In the genomic region with DNA sequence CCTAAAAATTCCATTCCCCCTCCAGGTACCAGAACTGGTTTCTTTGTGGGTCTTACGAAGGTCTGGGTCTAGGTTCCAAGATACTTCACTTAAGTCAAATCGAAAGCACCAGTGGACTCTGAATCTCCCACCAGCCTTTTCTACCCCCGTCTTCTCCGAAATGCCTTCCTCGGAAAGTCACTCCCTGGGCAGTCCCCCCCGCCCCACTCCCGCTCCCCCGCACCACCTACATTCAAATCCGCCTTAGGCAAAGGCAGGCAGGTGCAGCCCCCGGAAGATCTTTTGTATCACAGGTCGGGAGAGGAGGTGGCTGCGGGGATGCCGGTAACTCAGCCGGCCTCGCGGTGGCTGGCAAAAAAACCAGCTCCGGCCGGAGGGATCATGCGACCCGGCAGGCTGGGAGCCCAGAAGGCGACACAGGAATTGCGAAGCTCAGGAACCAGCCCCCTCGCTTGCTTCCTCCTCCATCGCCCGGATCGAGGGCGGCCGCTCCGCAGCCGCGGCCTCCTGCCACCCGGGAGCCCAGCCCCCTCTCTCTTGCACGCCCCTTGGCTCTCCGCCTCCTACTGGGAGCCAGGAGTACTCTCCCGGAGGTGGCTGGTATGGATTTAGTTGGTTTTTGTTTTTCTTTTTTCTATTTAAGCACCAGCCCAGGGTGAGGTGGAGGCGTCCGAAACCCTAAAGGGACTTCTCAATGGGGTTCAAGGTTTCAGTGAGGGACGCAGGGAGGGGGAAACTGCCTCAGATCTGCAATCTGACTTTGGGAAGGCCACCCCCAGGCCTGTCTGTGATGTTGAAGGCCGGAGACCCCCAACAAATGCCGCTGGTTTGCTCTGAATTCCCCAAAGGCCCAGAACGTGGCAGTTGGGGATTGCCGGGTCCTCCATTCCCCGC, we compare ENCODE assay signal across 8 cellular contexts. TPM values are rescaled to one million over a fixed set of nuclear protein-coding genes. Genes with fewer than 3 reads are reported as not detected.
DNase-seq lines count a peak whose midpoint lies in the region; ATAC-seq, FAIRE-seq and TF ChIP-seq lines count a peak whose summit lies in the region.

A gene (minus strand): TSS at position 481 of the 894 bp plus-strand sequence. CDS start 650 bp downstream, outside the sequence.

- peak within 1 kb of the TSS; percentile 87 for H3K56ac ChIP-seq in H1 (replicated peaks; ENCODE audit: insufficient read length, low read depth, low read length)

- H2BK5ac ChIP-seq in H1 (ENCODE audit: low read depth, low read length) (peak within 1 kb of the TSS; percentile 98), mesenchymal stem cell (ENCODE audit: low read depth, low read length, poor library complexity, severe bottlenecking) (peak within 1 kb of the TSS; percentile 99)

- H2AFZ ChIP-seq in H1 (ENCODE audit: low read length) (no peak within 1 kb of the TSS), mesenchymal stem cell (ENCODE audit: low read depth, low read length) (peak within 1 kb of the TSS; percentile 73)

- peak; percentile 88 for DNase-seq in HK-2 (ENCODE audit: unreplicated experiment)
- DNase-seq in NOMO-1 treated with DMSO at 0.1 percent for 48 hours (lab: John Stamatoyannopoulos, UW; ENCODE audit: unreplicated experiment): peak; percentile 68
- DNase-seq in activated CD8-positive, alpha-beta memory T cell treated with anti-CD3 and anti-CD28 coated beads for 48 hours (ENCODE audit: low read depth in 2 of 3, low spot score in 2 of 3): peak in 2 of 3 experiments; percentile 46 to 77
- peak in 1 of 2 experiments; percentile 80 for DNase-seq in H1 (ENCODE audit: low read depth in 1 of 2, low spot score in 2 of 2)
- peak; percentile 95 for DNase-seq in mesenchymal stem cell
- peak; percentile 39 for DNase-seq in stimulated activated CD8-positive, alpha-beta memory T cell treated with anti-CD3 and anti-CD28 coated beads, Interleukin-15, amount 100 ng/mL, for 1 hour (ENCODE audit: low read depth)

- H4K5ac ChIP-seq in H1 (ENCODE audit: insufficient read length, low read depth, low read length): peak within 1 kb of the TSS; percentile 89

- TF ChIP-seq RAD21 in H1 (IDR thresholded peaks at IDR 0.05 in 1 of 2, conservative IDR thresholded peaks at IDR 0.05 in 1 of 2; ENCODE audit: low read depth in 2 of 2, low read length in 2 of 2): peak; percentile 38 to 65; a peak in 3 of 4 replicates

- 0 out of 3 replicates have a peak, but pooled peaks of 1 of the 2 experiments have one; percentile 25 for TF ChIP-seq EP300 in H1 (IDR thresholded peaks at IDR 0.05; ENCODE audit: borderline replicate concordance in 1 of 2, low read depth in 2 of 2, low read length in 2 of 2)

- no peak for FAIRE-seq in H1 (lab: Jason Lieb, UNC)

- H4K91ac ChIP-seq in H1 (replicated peaks; ENCODE audit: insufficient read length, low read length): peak within 1 kb of the TSS; percentile 97
- peak within 1 kb of the TSS; percentile 100 for H4K91ac ChIP-seq in mesenchymal stem cell (ENCODE audit: low read length)

- peak within 1 kb of the TSS; percentile 79 to 98 (median 90) for H3K9ac ChIP-seq in H1 (replicated peaks in 1 of 4; ENCODE audit: extremely low read depth in 1 of 4, low read depth in 3 of 4, low read length in 3 of 4)
- H3K9ac ChIP-seq in mesenchymal stem cell (ENCODE audit: low read length): peak within 1 kb of the TSS; percentile 100

- H2BK120ac ChIP-seq in H1 (replicated peaks; ENCODE audit: low read depth, low read length): peak within 1 kb of the TSS; percentile 96
- peak within 1 kb of the TSS; percentile 100 for H2BK120ac ChIP-seq in mesenchymal stem cell (ENCODE audit: low read depth, low read length)

- H3K27me3 ChIP-seq in H1 (replicated peaks in 1 of 4; ENCODE audit: control insufficient read depth in 3 of 4, extremely low read depth in 1 of 4, insufficient read depth in 3 of 4, low read length in 3 of 4): no peaks in the 10 kb centered on the region
- H3K27me3 ChIP-seq in mesenchymal stem cell (ENCODE audit: control insufficient read depth in 1 of 2, insufficient read depth in 1 of 2, low read length in 2 of 2): no peaks in the 10 kb centered on the region

- H2BK20ac ChIP-seq in H1 (ENCODE audit: low read length): 0 out of 2 replicates have a peak within 1 kb of the TSS, but pooled peaks have one; percentile 32

- H3K9me3 ChIP-seq in H1 (ENCODE audit: insufficient read depth in 2 of 2, low read depth in 1 of 2, low read length in 1 of 2): no peaks in the 10 kb centered on the region
- no peaks in the 10 kb centered on the region for H3K9me3 ChIP-seq in mesenchymal stem cell (ENCODE audit: control insufficient read depth, low read length)

- peak within 1 kb of the TSS; percentile 93 for H3K18ac ChIP-seq in H1 (ENCODE audit: extremely low read depth, low read length)
- peak within 1 kb of the TSS; percentile 97 to 100 for H3K18ac ChIP-seq in mesenchymal stem cell (ENCODE audit: low read depth in 1 of 2, low read length in 2 of 2)

- TF ChIP-seq POLR2A in H1 (IDR thresholded peaks at IDR 0.05; ENCODE audit: control extremely low read depth in 1 of 2, low read depth in 2 of 2, low read length in 2 of 2): peak; percentile 58 to 64; a peak in 2 of 3 replicates

- TF ChIP-seq CTCF in GM12874 (IDR thresholded peaks at IDR 0.05; ENCODE audit: insufficient read depth, low read depth, low read length): peak; percentile 51
- peak; percentile 49 to 66 (median 59) for TF ChIP-seq CTCF in H1 (IDR thresholded peaks at IDR 0.05; ENCODE audit: control extremely low read depth in 1 of 3, insufficient read depth in 1 of 3, low read depth in 1 of 3, low read length in 3 of 3)

- H3K4ac ChIP-seq in H1 (replicated peaks; ENCODE audit: insufficient read length, low read depth, low read length) (peak within 1 kb of the TSS; percentile 94), mesenchymal stem cell (ENCODE audit: low read depth in 1 of 2, low read length in 2 of 2) (peak within 1 kb of the TSS; percentile 93 to 99)

- peaks cover 10 to 45% of the 10 kb centered on the region in 2 experiments for H3K79me2 ChIP-seq in H1 (ENCODE audit: control insufficient read depth in 1 of 2, insufficient read depth in 2 of 2, low read length in 2 of 2)

- peaks cover 4% of the 10 kb centered on the region for H3K23me2 ChIP-seq in H1 (ENCODE audit: low read depth, low read length)

- H2BK15ac ChIP-seq in H1 (ENCODE audit: low read length) (no peak within 1 kb of the TSS; the same call in 1 of the 2 replicates), mesenchymal stem cell (ENCODE audit: low read depth, poor library complexity, severe bottlenecking) (peak within 1 kb of the TSS; percentile 98)

- peaks cover 15 to 37% (median 36%) of the 10 kb centered on the region in 4 experiments for H3K4me1 ChIP-seq in H1 (replicated peaks in 1 of 4; ENCODE audit: control insufficient read depth in 3 of 4, insufficient read depth in 4 of 4, low read length in 3 of 4)
- H3K4me1 ChIP-seq in mesenchymal stem cell (ENCODE audit: control insufficient read depth, insufficient read depth, low read depth, low read length): peaks cover 8% of the 10 kb centered on the region

- H3K79me1 ChIP-seq in H1 (ENCODE audit: low read depth, low read length) (no peaks in the 10 kb centered on the region; the same call in 1 of the 2 replicates), mesenchymal stem cell (replicated peaks; ENCODE audit: low read length, poor library complexity, severe bottlenecking) (no peaks in the 10 kb centered on the region)

- peaks cover 0 to 12% (median 6%) of the 10 kb centered on the region in 4 experiments; a peak in 6 of 8 replicates for H3K36me3 ChIP-seq in H1 (ENCODE audit: control insufficient read depth in 2 of 4, insufficient read depth in 4 of 4, low read length in 3 of 4)
- H3K36me3 ChIP-seq in mesenchymal stem cell (ENCODE audit: control insufficient read depth in 1 of 2, insufficient read depth in 2 of 2, low read depth in 1 of 2, low read length in 2 of 2): peaks cover 17 to 40% of the 10 kb centered on the region in 2 experiments

- H3K4me3 ChIP-seq in H1 (ENCODE audit: extremely low read depth in 1 of 4, insufficient read depth in 2 of 4, low read depth in 3 of 4, low read length in 4 of 4): peak within 1 kb of the TSS; percentile 48 to 94 (median 70)
- H3K4me3 ChIP-seq in mesenchymal stem cell (ENCODE audit: insufficient read depth in 1 of 2, low read depth in 1 of 2, low read length in 2 of 2): peak within 1 kb of the TSS; percentile 86 to 92

- H2AK5ac ChIP-seq in H1 (ENCODE audit: low read depth, low read length) (peak within 1 kb of the TSS; percentile 75), mesenchymal stem cell (ENCODE audit: low read length, severe bottlenecking) (peak within 1 kb of the TSS; percentile 99)

- H3K27ac ChIP-seq in H1 (ENCODE audit: low read depth, low read length) (peak within 1 kb of the TSS; percentile 95), mesenchymal stem cell (ENCODE audit: low read length, poor library complexity, severe bottlenecking) (peak within 1 kb of the TSS; percentile 99)

- POLR2A ChIA-PET in H1 (lab: Charles Lee; ENCODE audit: partially characterized antibody): interaction anchor here (0.8 to 9.7 kb wide), 21 partner anchors 11 to 387 kb away, joined by 3 to 108 read pairs (median 5); a partner anchor contains a TSS

- H3K14ac ChIP-seq in H1 (ENCODE audit: insufficient read length): no peak within 1 kb of the TSS
- H3K14ac ChIP-seq in mesenchymal stem cell (ENCODE audit: low read length in 2 of 2): peak within 1 kb of the TSS in 1 of 2 experiments; percentile 96

- peaks cover 0 to 6% of the 10 kb centered on the region in 2 experiments for H4K20me1 ChIP-seq in H1 (replicated peaks in 1 of 2; ENCODE audit: control insufficient read depth in 1 of 2, insufficient read depth in 2 of 2, low read length in 2 of 2)

- peak within 1 kb of the TSS; percentile 84 to 88 for H3K4me2 ChIP-seq in H1 (ENCODE audit: insufficient read depth in 1 of 2, low read depth in 2 of 2, low read length in 2 of 2)
- peak within 1 kb of the TSS; percentile 88 for H3K4me2 ChIP-seq in mesenchymal stem cell (ENCODE audit: low read length, poor library complexity, severe bottlenecking)

- 3% methylated on average over 43 of the region's 43 CpGs; no CpG with 5 or more reads in 1 of the 2 experiments for WGBS in H1 (ENCODE audit: extremely low coverage in 1 of 2, insufficient coverage in 1 of 2, insufficient read length in 1 of 2, insufficient replicate concordance in 2 of 2, low coverage in 1 of 2, low lambda C conversion rate in 2 of 2, missing lambda C conversion rate in 1 of 2), 2 experiments
- 4% methylated on average over 32 of the region's 43 CpGs for WGBS in mesenchymal stem cell

- H4K8ac ChIP-seq in H1 (ENCODE audit: extremely low read depth, insufficient read depth, low read length) (peak within 1 kb of the TSS; percentile 97), mesenchymal stem cell (ENCODE audit: low read length) (peak within 1 kb of the TSS; percentile 100)

- no peak for ATAC-seq in GM19328 (IDR thresholded peaks at IDR 0.05; ENCODE audit: unreplicated experiment)

- H2BK12ac ChIP-seq in H1 (ENCODE audit: low read depth, low read length): 0 out of 2 replicates have a peak within 1 kb of the TSS, but pooled peaks have one; percentile 86
- H2BK12ac ChIP-seq in mesenchymal stem cell (ENCODE audit: low read length in 2 of 2): peak within 1 kb of the TSS; percentile 9 to 87

- H3K23ac ChIP-seq in H1 (ENCODE audit: insufficient read length): no peak within 1 kb of the TSS
- H3K23ac ChIP-seq in mesenchymal stem cell (ENCODE audit: low read length in 2 of 2): peak within 1 kb of the TSS in 1 of 2 experiments; percentile 66

- CTCF ChIA-PET in H1 (lab: Charles Lee; ENCODE audit: partially characterized antibody): interaction anchor here (0.9 to 8.6 kb wide), 39 partner anchors 9 to 1047 kb away, joined by 3 to 151 read pairs (median 6); a partner anchor contains a TSS

RNA-seq across cellular contexts. Expression of the gene that starts here (rescaled TPM):
- 64.9 and 66.0 TPM in 2 replicates for total RNA-seq in H1 (2021; fragmentation: NEBNext Ultra II Directional; extraction: Animal tissue kit (Norgen Biotek cat#: 25700))
- 66.1 and 94.4 TPM in 2 replicates for polyA plus RNA-seq in H1 (2011; rRNA removed)
- 78.2 TPM for polyA plus RNA-seq in H1 (2011; cell fraction: cytosol; rRNA removed)
- 67.5 TPM for polyA plus RNA-seq in H1 (2011; cell fraction: nucleus; rRNA removed)
- polyA plus RNA-seq in H1 (2012, experiment 1 of 2): 69.5 to 76.8 TPM (median 74.9 TPM) in 4 replicates
- 119 TPM for polyA plus RNA-seq in H1 (2012, experiment 2 of 2)
- 36.6 TPM for polyA plus RNA-seq in H1 (2013, experiment 1 of 2)
- 38.8 TPM for polyA plus RNA-seq in H1 (2013, experiment 2 of 2)
- polyA minus RNA-seq in H1 (2011; rRNA and poly(A)+ RNA removed): 49.7 and 68.8 TPM in 2 replicates
- polyA minus RNA-seq in H1 (2011; cell fraction: cytosol; rRNA and poly(A)+ RNA removed): 46.3 TPM
- polyA minus RNA-seq in H1 (2011; cell fraction: nucleus; rRNA and poly(A)+ RNA removed): 57.2 TPM
- polyA plus RNA-seq in mesenchymal stem cell (2013, experiment 1 of 2): 116 TPM
- polyA plus RNA-seq in mesenchymal stem cell (2013, experiment 2 of 2): 114 TPM
